Comparison of ENCODE assay signal across 20 cellular contexts in the genomic region with DNA sequence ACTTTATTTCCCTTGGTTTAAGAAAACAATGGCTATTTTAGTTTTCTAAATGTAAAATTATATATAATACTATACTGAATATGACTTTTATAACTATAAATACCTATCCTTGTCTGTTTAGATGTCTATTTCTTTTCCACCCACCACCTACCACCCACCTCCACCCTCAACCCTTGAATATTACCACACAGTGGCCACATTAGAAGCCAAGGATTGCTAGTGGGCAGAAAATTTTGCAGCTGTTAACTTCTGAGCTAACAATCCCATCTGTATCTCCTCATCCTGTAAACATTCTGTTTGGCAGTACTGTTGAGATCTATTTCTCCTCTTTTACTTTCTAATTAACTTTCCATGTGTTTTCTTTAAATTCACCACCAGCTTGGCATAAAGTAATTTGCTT.
A peak's percentile ranks its signal among the peaks of the same experiment; 100 is the strongest.
DNase-seq lines count a peak whose midpoint lies in the region; ATAC-seq and TF ChIP-seq lines count a peak whose summit lies in the region.
"Had no signal": no experiment of that assay in that cellular context is flagged by ENCODE, and none has a peak within 500 bp of the region (broad histone marks: within the 10 kb centered on the region; RNA-seq: fewer than 3 reads in every experiment).

No MANE protein-coding gene starts in this region.

- H3K4me3 ChIP-seq in AG10803 (ENCODE audit: low read length) (no peak overlapping the region), HEK293 (ENCODE audit: low read depth, low read length) (no peak overlapping the region)
- H3K4me3 ChIP-seq: K562 had no signal

- H3K4me1 ChIP-seq in HEK293 (ENCODE audit: control insufficient read depth, insufficient read depth, low read length) = no peaks in the 10 kb centered on the region
- H3K4me1 ChIP-seq: BE2C had no signal

- H3K9me3 ChIP-seq in HEK293 (ENCODE audit: control insufficient read depth, insufficient read depth, low read depth, low read length) = no peaks in the 10 kb centered on the region; the same call in 1 of the 2 replicates
- H3K9me3 ChIP-seq: BE2C had no signal

- H3K27ac ChIP-seq in HEK293 (ENCODE audit: extremely low read depth, low read depth, low read length) = no peak overlapping the region
- H3K27ac ChIP-seq: HL-60 had no signal

- DNase-seq in AG10803 (ENCODE audit: low read depth) (peak; percentile 42), NCI-H1694 treated with DMSO at 0.1 percent for 48 hours (lab: John Stamatoyannopoulos, UW) (peak; percentile 72), myocyte (ENCODE audit: low read depth) (peak; percentile 90), NAMALWA (ENCODE audit: low spot score) (no peak)
- DNase-seq: BE2C; C1 segment of cervical spinal cord; CD4-positive, CD25-positive, alpha-beta regulatory T cell; CD8-positive, alpha-beta memory T cell; COR-L47; DMS153; DMS79; GF-D8; GOT3; H7 had no signal

- TF ChIP-seq CTCF in AG10803 (conservative IDR thresholded peaks at IDR 0.05; ENCODE audit: low read length) = no peak
- TF ChIP-seq CTCF in HEK293 (tag by site-specific recombination; IDR thresholded peaks at IDR 0.05) = no peak

- ATAC-seq in GM19467 (IDR thresholded peaks at IDR 0.05; ENCODE audit: unreplicated experiment) (no peak), HG03378 (IDR thresholded peaks at IDR 0.05; ENCODE audit: unreplicated experiment) (no peak)
- ATAC-seq: HCT116, K562 had no signal

- CTCF ChIA-PET in HEK293 (lab: Yijun Ruan, JAX) = interaction anchor here (0.6 to 1.0 kb wide), 3 partner anchors 131 to 289 kb away, joined by 3 to 4 read pairs (median 3); no protein-coding TSS in a partner anchor

- POLR2A ChIA-PET in HEK293 (lab: Yijun Ruan, JAX) = no interaction called here

- H3K36me3 ChIP-seq in HEK293 (ENCODE audit: control insufficient read depth in 2 of 2, insufficient read depth in 1 of 2, low read length in 2 of 2) = no peaks in the 10 kb centered on the region
- H3K36me3 ChIP-seq: BE2C had no signal

TF ChIP-seq in HEK293, 187 proteins besides CTCF, POLR2A, EP300 and RAD21:
- TF ChIP-seq ZFHX2 (tag by site-specific recombination; conservative IDR thresholded peaks at IDR 0.05) = peak; percentile 55
- TF ChIP-seq, protein P1, sequence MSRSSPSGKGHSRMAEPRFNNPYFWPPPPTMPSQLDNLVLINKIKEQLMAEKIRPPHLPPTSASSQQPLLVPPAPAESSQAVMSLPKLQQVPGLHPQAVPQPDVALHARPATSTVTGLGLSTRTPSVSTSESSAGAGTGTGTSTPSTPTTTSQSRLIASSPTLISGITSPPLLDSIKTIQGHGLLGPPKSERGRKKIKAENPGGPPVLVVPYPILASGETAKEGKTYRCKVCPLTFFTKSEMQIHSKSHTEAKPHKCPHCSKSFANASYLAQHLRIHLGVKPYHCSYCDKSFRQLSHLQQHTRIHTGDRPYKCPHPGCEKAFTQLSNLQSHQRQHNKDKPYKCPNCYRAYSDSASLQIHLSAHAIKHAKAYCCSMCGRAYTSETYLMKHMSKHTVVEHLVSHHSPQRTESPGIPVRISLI (tag by site-specific recombination; IDR thresholded peaks at IDR 0.05) = no peak
- TF ChIP-seq EGR2 (tag by site-specific recombination; IDR thresholded peaks at IDR 0.05; ENCODE audit: low read depth) = peak; percentile 77
